ENCODE assay signal across 17 cellular contexts in genomic region chr19:40356681-40357595, GRCh38. TPM values are rescaled to one million over a fixed set of nuclear protein-coding genes. Genes with fewer than 3 reads are reported as not detected.
A peak's percentile ranks its signal among the peaks of the same experiment; 100 is the strongest.
DNase-seq lines count a peak whose midpoint lies in the region; ATAC-seq, FAIRE-seq and TF ChIP-seq lines count a peak whose summit lies in the region.
"Had no signal": no experiment of that assay in that cellular context is flagged by ENCODE, and none has a peak within 500 bp of the region (broad histone marks: within the 10 kb centered on the region; RNA-seq: fewer than 3 reads in every experiment).

No MANE protein-coding gene starts in this region.

- in situ Hi-C loops in K562 (cut with MboI) (no loop called here), GM13976 (cut with MboI; ENCODE audit: low sequenced_read_pairs, unreplicated experiment) (no loop called here)

- H3K27ac ChIP-seq in CD8-positive, alpha-beta memory T cell (ENCODE audit: low read depth, low read length): no peak overlapping the region
- no peak overlapping the region for H3K27ac ChIP-seq in K562 (ENCODE audit: extremely low read depth, low read depth, low read length)
- H3K27ac ChIP-seq: gastroesophageal sphincter, WERI-Rb-1 had no signal

- no peak for TF ChIP-seq CTCF in HFF-Myc (IDR thresholded peaks at IDR 0.05; ENCODE audit: low read depth, low read length, missing control alignments)
- no peak for TF ChIP-seq CTCF in K562 (IDR thresholded peaks at IDR 0.05 in 2 of 3, conservative IDR thresholded peaks at IDR 0.05 in 1 of 3; ENCODE audit: insufficient read depth in 2 of 3, low read depth in 1 of 3, low read length in 3 of 3)
- no peak for TF ChIP-seq CTCF in nephron (IDR thresholded peaks at IDR 0.05; ENCODE audit: unreplicated experiment in 3 of 3)
- TF ChIP-seq CTCF in GM13976 (IDR thresholded peaks at IDR 0.05; ENCODE audit: borderline replicate concordance, control extremely low read depth, extremely low read depth, insufficient read depth, missing control alignments): no peak

- TF ChIP-seq EP300 in K562 (IDR thresholded peaks at IDR 0.05; ENCODE audit: low read length): no peak

- H3K4me1 ChIP-seq in CD8-positive, alpha-beta memory T cell (ENCODE audit: insufficient read depth, low read length): no peaks in the 10 kb centered on the region
- H3K4me1 ChIP-seq in K562 (replicated peaks in 1 of 2; ENCODE audit: control insufficient read depth in 2 of 2, insufficient read depth in 2 of 2, low read length in 2 of 2): peaks cover 0 to 8% of the 10 kb centered on the region in 2 experiments; a peak in 3 of 5 replicates

- H3K9me1 ChIP-seq in K562 (ENCODE audit: control insufficient read depth, insufficient read depth, low read length): no peaks in the 10 kb centered on the region

- intact Hi-C loops in K562 (cut with micrococcal nuclease): no loop called here

- CTCF ChIA-PET in CD8-positive, alpha-beta memory T cell (lab: Charles Lee): no interaction called here
- CTCF ChIA-PET in K562 (lab: Yijun Ruan, JAX; ENCODE audit: low intra/inter-chr PET ratio): no interaction called here

- peak overlapping the region in 1 of 7 donors; percentile 19 for H3K4me3 Mint-ChIP-seq in CD8-positive, alpha-beta memory T cell
- no peak overlapping the region for H3K4me3 Mint-ChIP-seq in nephron

- no peaks in the 10 kb centered on the region for H3K9me3 Mint-ChIP-seq in CD8-positive, alpha-beta memory T cell
- H3K9me3 Mint-ChIP-seq in nephron: no peaks in the 10 kb centered on the region
- H3K9me3 Mint-ChIP-seq: activated T-helper 2 cell treated with anti-CD3 and anti-CD28 coated beads, Interferon-gamma antibody, Interleukin-2, Interleukin-4, amounts not matched to agents 10 μg/mL and 5 μg/mL and 100 μg/mL, durations not matched to agents 14 hours and 24 hours and 36 hours had no signal

- peaks cover 5 to 33% (median 14%) of the 10 kb centered on the region in 3 donors for H3K4me1 Mint-ChIP-seq in CD8-positive, alpha-beta memory T cell
- peaks cover 19% of the 10 kb centered on the region for H3K4me1 Mint-ChIP-seq in nephron

- ATAC-seq in K562: no peak
- ATAC-seq: gastroesophageal sphincter had no signal

- POLR2A ChIA-PET in CD8-positive, alpha-beta memory T cell (lab: Charles Lee): no interaction called here
- POLR2A ChIA-PET in K562 (lab: Yijun Ruan, JAX): interaction anchor here (0.6 kb wide), 2 partner anchors 8 to 59 kb away, joined by 3 read pairs; no protein-coding TSS in a partner anchor

- H3K36me3 Mint-ChIP-seq in CD8-positive, alpha-beta memory T cell: peaks cover 0 to 24% (median 5%) of the 10 kb centered on the region in 3 donors
- H3K36me3 Mint-ChIP-seq in nephron (ENCODE audit: low read depth): no peaks in the 10 kb centered on the region

- BruUV-seq in K562 (replicated peaks; lab: Mats Ljungman, UMichigan): no TSS peak

- H4K20me1 ChIP-seq in K562 (replicated peaks; ENCODE audit: control insufficient read depth, insufficient read depth, low read length): peaks cover 7% of the 10 kb centered on the region; the same call in 1 of the 2 replicates

- peaks cover 4% of the 10 kb centered on the region; the same call in 1 of the 3 replicates for H3K79me2 ChIP-seq in K562 (ENCODE audit: control insufficient read depth, insufficient read depth, low read length)

- H3K27me3 ChIP-seq in CD8-positive, alpha-beta memory T cell (ENCODE audit: insufficient read depth, low read length, poor library complexity, severe bottlenecking): no peaks in the 10 kb centered on the region
- H3K27me3 ChIP-seq in K562 (ENCODE audit: control insufficient read depth in 2 of 2, insufficient read depth in 2 of 2, low read length in 2 of 2): no peaks in the 10 kb centered on the region
- H3K27me3 ChIP-seq: gastroesophageal sphincter had no signal

- peak overlapping the region in 5 of 8 donors; percentile 2 to 63 (median 33) for H3K27ac Mint-ChIP-seq in CD8-positive, alpha-beta memory T cell
- peak overlapping the region; percentile 27 to 57 (median 39) for H3K27ac Mint-ChIP-seq in nephron
- H3K27ac Mint-ChIP-seq: activated T-helper 2 cell treated with anti-CD3 and anti-CD28 coated beads, Interferon-gamma antibody, Interleukin-2, Interleukin-4, amounts not matched to agents 10 μg/mL and 5 μg/mL and 100 μg/mL, durations not matched to agents 14 hours and 24 hours and 36 hours had no signal

- no peak for TF ChIP-seq RAD21 in K562 (CRISPR knock-in tag; conservative IDR thresholded peaks at IDR 0.05 in 1 of 2, IDR thresholded peaks at IDR 0.05 in 1 of 2)

- no peak overlapping the region for H3K4me3 ChIP-seq in CD8-positive, alpha-beta memory T cell (ENCODE audit: low read length)
- H3K4me3 ChIP-seq in HFF-Myc (replicated peaks; ENCODE audit: low read depth, low read length): no peak overlapping the region
- no peak overlapping the region for H3K4me3 ChIP-seq in K562
- H3K4me3 ChIP-seq: gastroesophageal sphincter, lung had no signal

- H3K36me3 ChIP-seq in CD8-positive, alpha-beta memory T cell (ENCODE audit: insufficient read depth, low read length): no peaks in the 10 kb centered on the region
- H3K36me3 ChIP-seq in K562 (ENCODE audit: control insufficient read depth, insufficient read depth, low read length): no peaks in the 10 kb centered on the region; the same call in 2 of the 3 replicates
- H3K36me3 ChIP-seq: WERI-Rb-1 had no signal

- H3K9me3 ChIP-seq in CD8-positive, alpha-beta memory T cell (ENCODE audit: low read length): no peaks in the 10 kb centered on the region
- H3K9me3 ChIP-seq in K562 (replicated peaks; ENCODE audit: control insufficient read depth, insufficient read depth, low read depth, low read length): no peaks in the 10 kb centered on the region
- H3K9me3 ChIP-seq: gastroesophageal sphincter had no signal

- no peak for TF ChIP-seq POLR2A in K562 (conservative IDR thresholded peaks at IDR 0.05)

- H2AFZ ChIP-seq in K562 (ENCODE audit: low read depth, low read length): no peak overlapping the region

- no peak overlapping the region for H3K9ac ChIP-seq in K562 (ENCODE audit: insufficient read depth in 1 of 2, low read depth in 2 of 2, low read length in 2 of 2)

- no peak overlapping the region for H3K4me2 ChIP-seq in K562 (ENCODE audit: insufficient read depth, low read length)

- peak; percentile 68 for FAIRE-seq in K562 (lab: Jason Lieb, UNC)
- FAIRE-seq: colon, small intestine had no signal

- peaks cover 0 to 1% of the 10 kb centered on the region in 2 donors for H3K27me3 Mint-ChIP-seq in CD8-positive, alpha-beta memory T cell
- no peaks in the 10 kb centered on the region for H3K27me3 Mint-ChIP-seq in nephron (ENCODE audit: low read depth)

- DNase-seq in CD8-positive, alpha-beta memory T cell: no peak
- DNase-seq in HFF-Myc (ENCODE audit: extremely low read depth, low read depth): peak; percentile 19
- no peak for DNase-seq in K562 (ENCODE audit: extremely low read depth in 1 of 4, low spot score in 3 of 4)
- no peak for DNase-seq in NCI-H526 (lab: John Stamatoyannopoulos, UW)
- DNase-seq in SKM-1 (lab: John Stamatoyannopoulos, UW; ENCODE audit: unreplicated experiment): no peak
- no peak for DNase-seq in NCI-H1048 (lab: John Stamatoyannopoulos, UW)
- no peak for DNase-seq in GM13976 (ENCODE audit: low spot score)
- DNase-seq: NCI-H1694, NCI-H226, small intestine, WERI-Rb-1 had no signal

- 55% methylated on average over 6 of the region's 6 CpGs for WGBS in K562 (ENCODE audit: insufficient coverage, low coverage, missing lambda C conversion rate)

RNA-seq across cellular contexts. Expression of gene PLD3, which starts 8.4 kb away (rescaled TPM):
- total RNA-seq in CD8-positive, alpha-beta memory T cell: 10 to 100 TPM; 48.2 to 53.0 TPM
- polyA plus RNA-seq in CD8-positive, alpha-beta memory T cell: 73.6 TPM
- total RNA-seq in K562 (2011; cell fraction: chromatin; rRNA removed; ENCODE audit: low replicate concordance): 107 and 382 TPM in 2 replicates
- total RNA-seq in K562 (2011; cell fraction: nucleolus; rRNA removed): 428 and 489 TPM in 2 replicates
- 273 and 275 TPM in 2 replicates for total RNA-seq in K562 (2011; cell fraction: nucleoplasm; rRNA removed)
- total RNA-seq in K562 (2014; rRNA removed): 112 and 167 TPM in 2 replicates
- 25.6 and 32.7 TPM in 2 replicates for total RNA-seq in K562 (2014; rRNA removed; fragmentation: Illumina TruSeq; extraction: Trizol)
- 63.5 and 72.9 TPM in 2 replicates for total RNA-seq in K562 (2015; rRNA removed; fragmentation: Illumina TruSeq; extraction: Trizol)
- total RNA-seq in K562 (2021): 121 and 128 TPM in 2 replicates
- 72.7 and 167 TPM in 2 replicates for polyA plus RNA-seq in K562 (2011; rRNA removed)
- polyA plus RNA-seq in K562 (2011; cell fraction: cytosol; rRNA removed): 103 and 259 TPM in 2 replicates
- 92.2 and 141 TPM in 2 replicates for polyA plus RNA-seq in K562 (2011; cell fraction: nucleus; rRNA removed)
- polyA plus RNA-seq in K562 (2012): 172 and 394 TPM in 2 replicates
- polyA plus RNA-seq in K562 (2014; fragmentation: Illumina TruSeq; extraction: Trizol): 79.3 and 129 TPM in 2 replicates
- polyA plus RNA-seq in K562 (2014; fragmentation: Nextera tagmentation; extraction: Ambion mirVana): 1 to 10 TPM; 2.3 to 5.8 TPM
- 81.6 and 91.2 TPM in 2 replicates for polyA plus RNA-seq in K562 (2014; rRNA removed)
- polyA minus RNA-seq in K562 (2011; rRNA and poly(A)+ RNA removed): 36.8 and 45.4 TPM in 2 replicates
- 168 and 196 TPM in 2 replicates for polyA minus RNA-seq in K562 (2011; cell fraction: cytosol; rRNA and poly(A)+ RNA removed)
- polyA minus RNA-seq in K562 (2011; cell fraction: nucleus; rRNA and poly(A)+ RNA removed): 38.8 and 46.8 TPM in 2 replicates

RNA-seq across cellular contexts. Expression of gene C19orf47, which starts 8.7 kb away (rescaled TPM):
- 10 to 100 TPM; 25.4 to 29.5 TPM for total RNA-seq in CD8-positive, alpha-beta memory T cell
- 9.5 TPM for polyA plus RNA-seq in CD8-positive, alpha-beta memory T cell
- total RNA-seq in K562 (2011; cell fraction: chromatin; rRNA removed; ENCODE audit: low replicate concordance): 54.6 and 104 TPM in 2 replicates
- 38.6 and 39.2 TPM in 2 replicates for total RNA-seq in K562 (2011; cell fraction: nucleolus; rRNA removed)
- 46.7 and 47.2 TPM in 2 replicates for total RNA-seq in K562 (2011; cell fraction: nucleoplasm; rRNA removed)
- 15.8 and 18.7 TPM in 2 replicates for total RNA-seq in K562 (2014; rRNA removed)
- 3.3 and 4.0 TPM in 2 replicates for total RNA-seq in K562 (2014; rRNA removed; fragmentation: Illumina TruSeq; extraction: Trizol)
- 9.6 and 11.0 TPM in 2 replicates for total RNA-seq in K562 (2015; rRNA removed; fragmentation: Illumina TruSeq; extraction: Trizol)
- total RNA-seq in K562 (2021): 26.1 and 27.3 TPM in 2 replicates
- 21.6 and 24.9 TPM in 2 replicates for polyA plus RNA-seq in K562 (2011; rRNA removed)
- 20.1 and 41.9 TPM in 2 replicates for polyA plus RNA-seq in K562 (2011; cell fraction: cytosol; rRNA removed)
- 26.9 and 32.6 TPM in 2 replicates for polyA plus RNA-seq in K562 (2011; cell fraction: nucleus; rRNA removed)
- 14.8 and 15.2 TPM in 2 replicates for polyA plus RNA-seq in K562 (2012)
- 15.2 and 18.3 TPM in 2 replicates for polyA plus RNA-seq in K562 (2014; fragmentation: Illumina TruSeq; extraction: Trizol)
- polyA plus RNA-seq in K562 (2014; fragmentation: Nextera tagmentation; extraction: Ambion mirVana): under 1 TPM; 0.08 to 0.66 TPM
- 14.7 and 20.5 TPM in 2 replicates for polyA plus RNA-seq in K562 (2014; rRNA removed)
- polyA minus RNA-seq in K562 (2011; rRNA and poly(A)+ RNA removed): 25.2 and 45.6 TPM in 2 replicates
- polyA minus RNA-seq in K562 (2011; cell fraction: cytosol; rRNA and poly(A)+ RNA removed): 13.1 and 23.2 TPM in 2 replicates
- polyA minus RNA-seq in K562 (2011; cell fraction: nucleus; rRNA and poly(A)+ RNA removed): 12.1 and 14.4 TPM in 2 replicates

RNA-seq across cellular contexts. Expression of gene HIPK4, which starts 33.0 kb away (rescaled TPM):
- not detected for total RNA-seq in CD8-positive, alpha-beta memory T cell
- not detected for polyA plus RNA-seq in CD8-positive, alpha-beta memory T cell
- not detected in 2 replicates for total RNA-seq in K562 (2011; cell fraction: chromatin; rRNA removed; ENCODE audit: low replicate concordance)
- total RNA-seq in K562 (2011; cell fraction: nucleolus; rRNA removed): 0.13 TPM in 1 of 2 replicates, not detected in the other
- total RNA-seq in K562 (2011; cell fraction: nucleoplasm; rRNA removed): 0.31 TPM in 1 of 2 replicates, not detected in the other
- total RNA-seq in K562 (2014; rRNA removed) (0.08 TPM in 1 of 2 replicates, not detected in the other), K562 (2014; rRNA removed; fragmentation: Illumina TruSeq; extraction: Trizol) (not detected in 2 replicates), K562 (2015; rRNA removed; fragmentation: Illumina TruSeq; extraction: Trizol) (not detected in 2 replicates), K562 (2021) (0.07 and 0.09 TPM in 2 replicates)
- polyA plus RNA-seq in K562 (2011; rRNA removed) (0.06 TPM in 1 of 2 replicates, not detected in the other), K562 (2014; fragmentation: Illumina TruSeq; extraction: Trizol) (not detected in 2 replicates), K562 (2014; fragmentation: Nextera tagmentation; extraction: Ambion mirVana) (not detected), K562 (2014; rRNA removed) (0.05 TPM in 1 of 2 replicates, not detected in the other)
- 0.06 TPM in 2 replicates for polyA plus RNA-seq in K562 (2011; cell fraction: cytosol; rRNA removed)
- 0.10 TPM in 1 of 2 replicates, not detected in the other for polyA plus RNA-seq in K562 (2011; cell fraction: nucleus; rRNA removed)
- 0.08 and 0.10 TPM in 2 replicates for polyA plus RNA-seq in K562 (2012)
- polyA minus RNA-seq in K562 (2011; rRNA and poly(A)+ RNA removed): not detected in 2 replicates
- polyA minus RNA-seq in K562 (2011; cell fraction: cytosol; rRNA and poly(A)+ RNA removed): not detected in 2 replicates
- polyA minus RNA-seq in K562 (2011; cell fraction: nucleus; rRNA and poly(A)+ RNA removed): not detected in 2 replicates
- total RNA-seq: RPMI7951 had no signal

RNA-seq across cellular contexts. Expression of gene PRX, which starts 56.2 kb away (rescaled TPM):
- 1 to 10 TPM; 1.4 to 1.6 TPM for total RNA-seq in CD8-positive, alpha-beta memory T cell
- polyA plus RNA-seq in CD8-positive, alpha-beta memory T cell: 0.29 TPM
- 1.8 and 4.5 TPM in 2 replicates for total RNA-seq in K562 (2011; cell fraction: chromatin; rRNA removed; ENCODE audit: low replicate concordance)
- 2.7 and 2.8 TPM in 2 replicates for total RNA-seq in K562 (2011; cell fraction: nucleolus; rRNA removed)
- total RNA-seq in K562 (2011; cell fraction: nucleoplasm; rRNA removed): 2.1 and 2.2 TPM in 2 replicates
- total RNA-seq in K562 (2014; rRNA removed): 2.8 and 3.8 TPM in 2 replicates
- total RNA-seq in K562 (2014; rRNA removed; fragmentation: Illumina TruSeq; extraction: Trizol): 0.61 and 0.65 TPM in 2 replicates
- 1.8 and 2.0 TPM in 2 replicates for total RNA-seq in K562 (2015; rRNA removed; fragmentation: Illumina TruSeq; extraction: Trizol)
- total RNA-seq in K562 (2021): 2.9 and 3.5 TPM in 2 replicates
- polyA plus RNA-seq in K562 (2011; rRNA removed): 1.5 and 1.7 TPM in 2 replicates
- 1.4 and 1.7 TPM in 2 replicates for polyA plus RNA-seq in K562 (2011; cell fraction: cytosol; rRNA removed)
- polyA plus RNA-seq in K562 (2011; cell fraction: nucleus; rRNA removed): 1.0 and 1.8 TPM in 2 replicates
- 2.5 and 4.5 TPM in 2 replicates for polyA plus RNA-seq in K562 (2012)
- 1.3 and 2.1 TPM in 2 replicates for polyA plus RNA-seq in K562 (2014; fragmentation: Illumina TruSeq; extraction: Trizol)
- polyA plus RNA-seq in K562 (2014; fragmentation: Nextera tagmentation; extraction: Ambion mirVana): not detected
- polyA plus RNA-seq in K562 (2014; rRNA removed): 1.4 and 1.7 TPM in 2 replicates
- 1.4 and 1.5 TPM in 2 replicates for polyA minus RNA-seq in K562 (2011; rRNA and poly(A)+ RNA removed)
- 2.1 and 2.8 TPM in 2 replicates for polyA minus RNA-seq in K562 (2011; cell fraction: cytosol; rRNA and poly(A)+ RNA removed)
- polyA minus RNA-seq in K562 (2011; cell fraction: nucleus; rRNA and poly(A)+ RNA removed): 0.54 and 1.00 TPM in 2 replicates
